Comparison of ENCODE assay signal across 12 cellular contexts in the genomic region with DNA sequence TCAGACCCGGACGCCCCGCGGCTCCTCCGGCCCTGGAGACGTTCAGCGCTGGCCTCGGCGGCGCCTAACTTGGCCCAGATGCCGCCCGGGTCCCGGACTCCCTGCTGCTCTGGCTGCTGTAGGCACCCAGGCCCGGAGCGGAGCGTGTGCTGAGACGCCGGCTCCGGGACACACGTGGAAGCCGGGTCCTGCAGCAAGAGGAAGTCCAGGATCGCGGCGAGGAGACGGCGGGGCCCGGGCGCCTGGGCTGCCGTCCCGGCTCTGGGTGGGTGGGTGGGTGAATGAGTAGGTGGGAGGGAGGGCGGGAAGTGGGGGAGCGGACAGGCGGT. TPM values are rescaled to one million over a fixed set of nuclear protein-coding genes. Genes with fewer than 3 reads are reported as not detected.
DNase-seq lines count a peak whose midpoint lies in the region; ATAC-seq, FAIRE-seq and TF ChIP-seq lines count a peak whose summit lies in the region.
"Had no signal": no experiment of that assay in that cellular context is flagged by ENCODE, and none has a peak within 500 bp of the region (broad histone marks: within the 10 kb centered on the region; RNA-seq: fewer than 3 reads in every experiment).

No MANE protein-coding gene starts in this region.

- H3K4me3 ChIP-seq in H1 (ENCODE audit: extremely low read depth in 1 of 4, insufficient read depth in 2 of 4, low read depth in 3 of 4, low read length in 4 of 4), result peak overlapping the region in 3 of 4 experiments; percentile 21 to 54 (median 29); a peak in 3 of 8 replicates
- H3K4me3 ChIP-seq in mucosa of descending colon, result no peak overlapping the region

- no peaks in the 10 kb centered on the region for H3K79me2 ChIP-seq in H1 (ENCODE audit: control insufficient read depth in 1 of 2, insufficient read depth in 2 of 2, low read length in 2 of 2)

- H3K9me3 ChIP-seq in KOPT-K1 (ENCODE audit: insufficient read depth, low read length, poor library complexity, severe bottlenecking), result peaks cover 72% of the 10 kb centered on the region
- no peaks in the 10 kb centered on the region for H3K9me3 ChIP-seq in H1 (ENCODE audit: insufficient read depth in 2 of 2, low read depth in 1 of 2, low read length in 1 of 2)
- no peaks in the 10 kb centered on the region for H3K9me3 ChIP-seq in mucosa of descending colon

- H2BK5ac ChIP-seq in H1 (ENCODE audit: low read depth, low read length), result no peak overlapping the region

- peaks cover 94 to 100% (median 99%) of the 10 kb centered on the region in 4 experiments for H3K27me3 ChIP-seq in H1 (replicated peaks in 1 of 4; ENCODE audit: control insufficient read depth in 3 of 4, extremely low read depth in 1 of 4, insufficient read depth in 3 of 4, low read length in 3 of 4)

- TF ChIP-seq POLR2A in H1 (IDR thresholded peaks at IDR 0.05; ENCODE audit: control extremely low read depth in 1 of 2, low read depth in 2 of 2, low read length in 2 of 2), result no peak

- H3K4me1 Mint-ChIP-seq in stimulated activated naive B cell treated with anti-CD40 and anti-IgM and Interleukin-4, amounts not matched to agents 10 μg/mL and 1 μg/mL and 100 μg/mL, for 72 hours, result peaks cover 19 to 60% of the 10 kb centered on the region in 2 donors

- H2BK12ac ChIP-seq in H1 (ENCODE audit: low read depth, low read length), result no peak overlapping the region

- H3K4me1 ChIP-seq in H1 (replicated peaks in 1 of 4; ENCODE audit: control insufficient read depth in 3 of 4, insufficient read depth in 4 of 4, low read length in 3 of 4) (peaks cover 2 to 39% (median 19%) of the 10 kb centered on the region in 4 experiments), mucosa of descending colon (ENCODE audit: low read depth) (peaks cover 12% of the 10 kb centered on the region)

- H3K9me3 Mint-ChIP-seq in stimulated activated naive B cell treated with anti-CD40 and anti-IgM and Interleukin-4, amounts not matched to agents 10 μg/mL and 1 μg/mL and 100 μg/mL, for 72 hours, result no peaks in the 10 kb centered on the region
- H3K9me3 Mint-ChIP-seq: activated naive CD4-positive, alpha-beta T cell treated with anti-CD3 and anti-CD28 coated beads, Interleukin-2, amount 50 U/mL, for 72 hours had no signal

- H4K20me1 ChIP-seq in H1 (replicated peaks in 1 of 2; ENCODE audit: control insufficient read depth in 1 of 2, insufficient read depth in 2 of 2, low read length in 2 of 2), result peaks cover 14 to 19% of the 10 kb centered on the region in 2 experiments

- H3K36me3 ChIP-seq in KOPT-K1 (ENCODE audit: insufficient read depth, low read length) (no peaks in the 10 kb centered on the region), H1 (ENCODE audit: control insufficient read depth in 2 of 4, insufficient read depth in 4 of 4, low read length in 3 of 4) (peaks cover 0 to 9% (median 0%) of the 10 kb centered on the region in 4 experiments; a peak in 1 of 8 replicates), mucosa of descending colon (ENCODE audit: low read depth) (no peaks in the 10 kb centered on the region)

- H2BK15ac ChIP-seq in H1 (ENCODE audit: low read length), result no peak overlapping the region

- H3K18ac ChIP-seq in H1 (ENCODE audit: extremely low read depth, low read length), result no peak overlapping the region; the same call in 1 of the 2 replicates

- H3K4me2 ChIP-seq in H1 (ENCODE audit: insufficient read depth in 1 of 2, low read depth in 2 of 2, low read length in 2 of 2), result peak overlapping the region; percentile 81 to 86

- H3K79me1 ChIP-seq in H1 (ENCODE audit: low read depth, low read length), result no peaks in the 10 kb centered on the region

- peaks cover 76 to 91% of the 10 kb centered on the region in 2 donors for H3K27me3 Mint-ChIP-seq in stimulated activated naive B cell treated with anti-CD40 and anti-IgM and Interleukin-4, amounts not matched to agents 10 μg/mL and 1 μg/mL and 100 μg/mL, for 72 hours

- H3K56ac ChIP-seq in H1 (replicated peaks; ENCODE audit: insufficient read length, low read depth, low read length), result no peak overlapping the region

- no peak overlapping the region for H3K9ac ChIP-seq in H1 (replicated peaks in 1 of 4; ENCODE audit: extremely low read depth in 1 of 4, low read depth in 3 of 4, low read length in 3 of 4)

- no peak for FAIRE-seq in H1 (lab: Jason Lieb, UNC)

- no peak overlapping the region for H3K4me3 Mint-ChIP-seq in stimulated activated naive B cell treated with anti-CD40 and anti-IgM and Interleukin-4, amounts not matched to agents 10 μg/mL and 1 μg/mL and 100 μg/mL, for 72 hours

- no peak overlapping the region for H2BK20ac ChIP-seq in H1 (ENCODE audit: low read length)

- CTCF ChIA-PET in H1 (lab: Charles Lee; ENCODE audit: partially characterized antibody), result interaction anchor here (1.1 to 2.4 kb wide), 3 partner anchors 9 to 126 kb away, joined by 3 to 11 read pairs (median 4); no protein-coding TSS in a partner anchor

- H2AFZ ChIP-seq in H1 (ENCODE audit: low read length), result no peak overlapping the region

- H4K8ac ChIP-seq in H1 (ENCODE audit: extremely low read depth, insufficient read depth, low read length), result peak overlapping the region; percentile 53; the same call in 1 of the 2 replicates

- peak; percentile 39 for DNase-seq in CD1c-positive myeloid dendritic cell (ENCODE audit: extremely low spot score)
- peak in 1 of 2 experiments; percentile 62 for DNase-seq in H1 (ENCODE audit: low read depth in 1 of 2, low spot score in 2 of 2)
- DNase-seq in mucosa of descending colon, result no peak
- DNase-seq in NK-92 (lab: John Stamatoyannopoulos, UW; ENCODE audit: unreplicated experiment), result no peak
- no peak for DNase-seq in HK-2 (ENCODE audit: unreplicated experiment)
- DNase-seq in stimulated activated naive B cell treated with anti-CD40 and anti-IgM and Interleukin-4, amounts not matched to agents 10 μg/mL and 1 μg/mL and 100 μg/mL, for 72 hours, result no peak
- DNase-seq in NAMALWA (ENCODE audit: low spot score), result no peak
- DNase-seq: DMS79 treated with DMSO at 0.1 percent for 48 hours; NK-92 treated with Interleukin-12 subunit alpha and Interleukin-12 subunit beta, amount 100 ng/mL, for 24 hours had no signal

- H3K4ac ChIP-seq in H1 (replicated peaks; ENCODE audit: insufficient read length, low read depth, low read length), result no peak overlapping the region

- WGBS in H1 (ENCODE audit: extremely low coverage in 1 of 2, insufficient coverage in 1 of 2, insufficient read length in 1 of 2, insufficient replicate concordance in 2 of 2, low coverage in 1 of 2, low lambda C conversion rate in 2 of 2, missing lambda C conversion rate in 1 of 2), 2 experiments, result 2% methylated on average over 21 of the region's 33 CpGs; no CpG with 5 or more reads in 1 of the 2 experiments

- TF ChIP-seq CTCF in H1 (IDR thresholded peaks at IDR 0.05; ENCODE audit: control extremely low read depth in 1 of 3, insufficient read depth in 1 of 3, low read depth in 1 of 3, low read length in 3 of 3), result no peak
- TF ChIP-seq CTCF in mucosa of descending colon (IDR thresholded peaks at IDR 0.05), result no peak

- H4K5ac ChIP-seq in H1 (ENCODE audit: insufficient read length, low read depth, low read length), result no peak overlapping the region

- peak overlapping the region; percentile 68 for H3K27ac ChIP-seq in KOPT-K1 (ENCODE audit: low read depth, low read length, poor library complexity, severe bottlenecking)
- no peak overlapping the region for H3K27ac ChIP-seq in H1 (ENCODE audit: low read depth, low read length)

- peaks cover 14% of the 10 kb centered on the region; the same call in 1 of the 2 replicates for H3K23me2 ChIP-seq in H1 (ENCODE audit: low read depth, low read length)

- peaks cover 0 to 4% of the 10 kb centered on the region in 2 donors for H3K36me3 Mint-ChIP-seq in stimulated activated naive B cell treated with anti-CD40 and anti-IgM and Interleukin-4, amounts not matched to agents 10 μg/mL and 1 μg/mL and 100 μg/mL, for 72 hours

- POLR2A ChIA-PET in H1 (lab: Charles Lee; ENCODE audit: partially characterized antibody), result no interaction called here

- TF ChIP-seq EP300 in H1 (IDR thresholded peaks at IDR 0.05; ENCODE audit: borderline replicate concordance in 1 of 2, low read depth in 2 of 2, low read length in 2 of 2), result no peak

- no peak overlapping the region for H3K27ac Mint-ChIP-seq in stimulated activated naive B cell treated with anti-CD40 and anti-IgM and Interleukin-4, amounts not matched to agents 10 μg/mL and 1 μg/mL and 100 μg/mL, for 72 hours
- H3K27ac Mint-ChIP-seq: activated naive CD4-positive, alpha-beta T cell treated with anti-CD3 and anti-CD28 coated beads, Interleukin-2, amount 50 U/mL, for 72 hours had no signal

- H2BK120ac ChIP-seq in H1 (replicated peaks; ENCODE audit: low read depth, low read length), result no peak overlapping the region

- TF ChIP-seq RAD21 in H1 (IDR thresholded peaks at IDR 0.05 in 1 of 2, conservative IDR thresholded peaks at IDR 0.05 in 1 of 2; ENCODE audit: low read depth in 2 of 2, low read length in 2 of 2), result no peak

- no peak overlapping the region for H2AK5ac ChIP-seq in H1 (ENCODE audit: low read depth, low read length)

- no peak overlapping the region for H3K14ac ChIP-seq in H1 (ENCODE audit: insufficient read length)

- H4K91ac ChIP-seq in H1 (replicated peaks; ENCODE audit: insufficient read length, low read length), result no peak overlapping the region

- ATAC-seq in mucosa of descending colon, result peak; percentile 23
- no peak for ATAC-seq in stimulated activated naive B cell treated with anti-CD40 and anti-IgM and Interleukin-4, amounts not matched to agents 10 μg/mL and 1 μg/mL and 100 μg/mL, for 72 hours (replicated peaks)
- ATAC-seq: activated naive CD4-positive, alpha-beta T cell treated with anti-CD3 and anti-CD28 coated beads, Interleukin-2, amount 50 U/mL, for 72 hours had no signal

- no peak overlapping the region for H3K23ac ChIP-seq in H1 (ENCODE audit: insufficient read length)

- intact Hi-C loops in mucosa of descending colon (cut with DNase I, micrococcal nuclease), result no loop called here

TF ChIP-seq in H1, 55 proteins besides CTCF, POLR2A, EP300 and RAD21 (continues in another document):
- TF ChIP-seq RBBP5 (IDR thresholded peaks at IDR 0.05; ENCODE audit: borderline replicate concordance, low read depth, low read length) (no peak), HDAC2 (IDR thresholded peaks at IDR 0.05; ENCODE audit: borderline replicate concordance in 1 of 2, low read depth in 2 of 2, low read length in 2 of 2) (no peak), KDM4A (IDR thresholded peaks at IDR 0.05; ENCODE audit: low read depth, low read length, severe bottlenecking) (peak; percentile 20), BRCA1 (IDR thresholded peaks at IDR 0.05; ENCODE audit: low read depth, low read length) (no peak)

RNA-seq across cellular contexts. Expression of gene WT1, which starts 0.2 kb away (rescaled TPM):
- total RNA-seq in H1 (2021; fragmentation: NEBNext Ultra II Directional; extraction: Animal tissue kit (Norgen Biotek cat#: 25700)), result 0.17 and 0.21 TPM in 2 replicates
- 0.05 TPM in 1 of 2 replicates, not detected in the other for polyA plus RNA-seq in H1 (2011; rRNA removed)
- 0.09 TPM for polyA plus RNA-seq in H1 (2011; cell fraction: cytosol; rRNA removed)
- 0.19 TPM for polyA plus RNA-seq in H1 (2011; cell fraction: nucleus; rRNA removed)
- not detected in 4 replicates for polyA plus RNA-seq in H1 (2012, experiment 1 of 2)
- 0.64 TPM for polyA plus RNA-seq in H1 (2012, experiment 2 of 2)
- 0.06 TPM for polyA plus RNA-seq in H1 (2013, experiment 1 of 2)
- 0.20 TPM for polyA plus RNA-seq in H1 (2013, experiment 2 of 2)
- 0.07 TPM in 1 of 2 replicates, not detected in the other for polyA minus RNA-seq in H1 (2011; rRNA and poly(A)+ RNA removed)
- polyA minus RNA-seq in H1 (2011; cell fraction: cytosol; rRNA and poly(A)+ RNA removed), result not detected
- polyA minus RNA-seq in H1 (2011; cell fraction: nucleus; rRNA and poly(A)+ RNA removed), result not detected
- total RNA-seq in mucosa of descending colon, result under 1 TPM in 2 of 3 donors, not detected in 1; 0.09 to 0.57 TPM
- total RNA-seq: activated naive CD4-positive, alpha-beta T cell treated with anti-CD3 and anti-CD28 coated beads, Interleukin-2, amount 50 U/mL, for 72 hours; temporal lobe had no signal
